In the genomic region with DNA sequence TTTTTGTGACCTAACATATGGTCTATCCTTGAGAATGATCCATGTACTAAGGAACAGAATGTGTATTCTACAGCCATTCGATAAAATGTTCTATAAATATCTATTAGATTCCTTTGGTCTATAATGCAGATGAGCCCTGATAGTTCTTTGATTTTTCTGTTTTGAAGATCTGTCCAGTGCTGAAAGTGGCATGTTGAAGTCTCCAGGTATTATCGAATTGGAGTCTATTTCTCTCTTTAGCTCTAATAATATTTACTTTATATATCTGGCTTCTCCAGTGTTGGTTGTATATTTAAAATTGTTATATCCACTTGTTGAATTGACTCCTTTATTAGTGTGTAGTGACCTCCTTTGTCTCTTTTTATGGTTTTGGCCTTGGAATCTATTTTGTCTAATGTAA, we compare ENCODE assay signal across 26 cellular contexts.
"Had no signal": no experiment of that assay in that cellular context is flagged by ENCODE, and none has a peak within 500 bp of the region (broad histone marks: within the 10 kb centered on the region; RNA-seq: fewer than 3 reads in every experiment).

No MANE protein-coding gene starts in this region.

- H3K27me3 ChIP-seq: esophagus muscularis mucosa, foreskin keratinocyte, gastroesophageal sphincter, heart left ventricle, hepatocyte had no signal

- FAIRE-seq: endothelial cell of umbilical vein had no signal

- DNase-seq: dermis blood vessel endothelial cell; dorsolateral prefrontal cortex; effector CD4-positive, alpha-beta T cell; effector memory CD4-positive, alpha-beta T cell; erythroblast; foreskin keratinocyte; heart left ventricle; hypothalamus; immature natural killer cell; islet precursor cell; kidney; kidney glomerular epithelial cell; left colon; left ventricle myocardium superior; lower lobe of right lung; mesenchymal stem cell; mucosa of descending colon; naive B cell; naive thymus-derived CD8-positive, alpha-beta T cell had no signal

- H2AFZ ChIP-seq: hepatocyte had no signal

- H3K9me3 ChIP-seq: esophagus muscularis mucosa, mucosa of descending colon had no signal

- H3K4me3 ChIP-seq: coronary artery, dorsolateral prefrontal cortex, esophagus muscularis mucosa, gastroesophageal sphincter, heart left ventricle, hepatocyte, lower lobe of right lung, mucosa of descending colon had no signal

- H3K36me3 ChIP-seq: esophagus muscularis mucosa, gastroesophageal sphincter, heart left ventricle, lower lobe of right lung had no signal

- H3K79me2 ChIP-seq: hepatocyte had no signal

- H3K27ac ChIP-seq: coronary artery, dorsolateral prefrontal cortex, epithelial cell of prostate, esophagus muscularis mucosa, foreskin keratinocyte, gastroesophageal sphincter, heart left ventricle, hepatocyte, lower lobe of right lung had no signal

- H3K4me1 ChIP-seq: esophagus muscularis mucosa, foreskin keratinocyte, gastroesophageal sphincter, heart left ventricle, lower lobe of right lung had no signal

- H3K4me2 ChIP-seq: hepatocyte had no signal

- ATAC-seq: foreskin keratinocyte; gastroesophageal sphincter; heart left ventricle; left colon; left lobe of liver; left ventricle myocardium superior; lower lobe of right lung; mucosa of descending colon; naive thymus-derived CD8-positive, alpha-beta T cell had no signal
